Comparison of ENCODE assay signal across 13 cellular contexts in the genomic region with DNA sequence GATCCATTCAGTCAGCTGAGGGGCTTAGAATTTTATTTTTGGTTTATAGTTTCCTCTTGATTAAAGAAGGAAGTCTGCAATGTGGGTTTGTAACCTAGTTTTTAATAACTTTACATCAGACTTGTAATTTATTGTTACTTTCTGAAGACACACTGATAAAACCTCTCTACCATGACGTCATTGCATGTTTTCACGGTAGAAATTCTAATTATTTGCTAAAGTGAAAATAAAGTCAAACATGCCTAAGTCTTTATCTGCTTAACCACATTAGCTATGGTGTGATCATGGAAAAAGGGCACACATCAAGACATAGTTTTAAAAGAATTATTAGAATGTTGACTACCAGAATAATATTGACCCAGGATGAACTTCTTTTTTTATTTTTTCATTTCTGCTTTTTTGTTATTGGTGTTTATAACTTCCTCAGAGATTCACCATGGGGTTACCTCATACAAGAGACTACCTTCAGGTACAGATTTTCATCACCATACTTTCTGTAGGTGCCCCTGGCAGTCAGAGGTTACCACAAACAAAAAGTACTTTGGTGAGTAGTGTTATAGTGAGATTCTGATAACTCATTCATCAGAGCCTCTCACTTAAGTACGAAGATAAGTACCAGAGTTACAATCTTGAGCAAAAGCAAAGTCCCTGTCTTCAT. TPM values are rescaled to one million over a fixed set of nuclear protein-coding genes. Genes with fewer than 3 reads are reported as not detected.
A peak's percentile ranks its signal among the peaks of the same experiment; 100 is the strongest.
DNase-seq lines count a peak whose midpoint lies in the region; ATAC-seq, FAIRE-seq and TF ChIP-seq lines count a peak whose summit lies in the region.
"Had no signal": no experiment of that assay in that cellular context is flagged by ENCODE, and none has a peak within 500 bp of the region (broad histone marks: within the 10 kb centered on the region; RNA-seq: fewer than 3 reads in every experiment).

No MANE protein-coding gene starts in this region.

- POLR2A ChIA-PET in GM12878 (lab: Charles Lee) = no interaction called here

- SMC1A ChIA-PET in GM12878 (lab: Charles Lee; ENCODE audit: uncharacterized antibody, unreplicated experiment) = interaction anchor here (0.9 to 1.6 kb wide), 3 partner anchors 8 to 49 kb away, joined by 3 read pairs; partner anchors contain the start of gene KIF20B

- peak; percentile 45 for ATAC-seq in GM18499 (IDR thresholded peaks at IDR 0.05; ENCODE audit: insufficient read depth, unreplicated experiment)
- peak; percentile 41 for ATAC-seq in GM21423 (IDR thresholded peaks at IDR 0.05; ENCODE audit: unreplicated experiment)
- ATAC-seq in HG03159 (IDR thresholded peaks at IDR 0.05; ENCODE audit: unreplicated experiment) = peak; percentile 71
- peak; percentile 86 for ATAC-seq in GM12878
- ATAC-seq in HG03442 (IDR thresholded peaks at IDR 0.05; ENCODE audit: unreplicated experiment) = no peak
- ATAC-seq in GM21825 (IDR thresholded peaks at IDR 0.05; ENCODE audit: unreplicated experiment) = no peak
- ATAC-seq: activated CD8-positive, alpha-beta T cell treated with anti-CD3 and anti-CD28 coated beads, Interleukin-2, amount 10 ng/mL, durations not matched to agents 7 days and 5 days; upper lobe of right lung had no signal

- TF ChIP-seq RAD21 in GM12878 (IDR thresholded peaks at IDR 0.05; ENCODE audit: insufficient read depth, low read depth, low read length) = no peak

- H4K20me1 ChIP-seq in GM12878 (ENCODE audit: control insufficient read depth, insufficient read depth) = no peaks in the 10 kb centered on the region

- H3K9ac ChIP-seq in GM12878 (ENCODE audit: control insufficient read depth, insufficient read depth, low read length) (no peak overlapping the region), kidney (ENCODE audit: low read length in 2 of 2) (no peak overlapping the region)
- H3K9ac ChIP-seq: KMS-11 had no signal

- no TSS peak for BruUV-seq in GM12878 (replicated peaks; lab: Mats Ljungman, UMichigan)

- RAD21 ChIA-PET in GM12878 (lab: Charles Lee; ENCODE audit: unreplicated experiment) = interaction anchor here (0.6 to 2.3 kb wide), 2 partner anchors 46 to 49 kb away, joined by 3 to 7 read pairs; partner anchors contain the start of gene KIF20B

- in situ Hi-C loops in GM12878 (cut with MboI) = no loop called here

- no peak overlapping the region for H2AFZ ChIP-seq in GM12878 (ENCODE audit: control insufficient read depth, low read depth, low read length)

- peaks cover 23% of the 10 kb centered on the region for H3K4me1 ChIP-seq in GM12878 (ENCODE audit: control insufficient read depth, insufficient read depth, low read length)
- no peaks in the 10 kb centered on the region for H3K4me1 ChIP-seq in kidney (ENCODE audit: control insufficient read depth in 1 of 2, insufficient read depth in 1 of 2, low read depth in 1 of 2, low read length in 2 of 2)
- H3K4me1 ChIP-seq: upper lobe of right lung had no signal

- no peak for TF ChIP-seq CTCF in GM12878 (IDR thresholded peaks at IDR 0.05 in 2 of 3, conservative IDR thresholded peaks at IDR 0.05 in 1 of 3; ENCODE audit: control insufficient read depth in 2 of 3, extremely low read depth in 1 of 3, insufficient read depth in 1 of 3, low read depth in 3 of 3, low read length in 3 of 3)
- no peak for TF ChIP-seq CTCF in kidney (IDR thresholded peaks at IDR 0.05; ENCODE audit: borderline replicate concordance, extremely low read depth, insufficient read depth)

- H3K9me3 ChIP-seq in GM12878 (replicated peaks; ENCODE audit: control insufficient read depth, insufficient read depth, low read length) (peaks cover 10% of the 10 kb centered on the region; the same call in 2 of the 3 replicates), kidney (ENCODE audit: control insufficient read depth in 1 of 2, low read length in 2 of 2) (no peaks in the 10 kb centered on the region)
- H3K9me3 ChIP-seq: upper lobe of right lung had no signal

- no peak for DNase-seq in GM12878 (ENCODE audit: low read depth, low spot score)
- no peak for DNase-seq in kidney
- DNase-seq in HT-29 (ENCODE audit: low spot score) = no peak
- DNase-seq: activated CD8-positive, alpha-beta T cell treated with anti-CD3 and anti-CD28 coated beads, Interleukin-2, amount 10 ng/mL, durations not matched to agents 7 days and 5 days; CD4-positive, CD25-positive, alpha-beta regulatory T cell; upper lobe of right lung had no signal

- H3K27me3 ChIP-seq in GM12878 (replicated peaks in 1 of 2; ENCODE audit: control insufficient read depth in 2 of 2, insufficient read depth in 2 of 2, low read length in 1 of 2) = no peaks in the 10 kb centered on the region
- H3K27me3 ChIP-seq: upper lobe of right lung had no signal

- no peaks in the 10 kb centered on the region for H3K79me2 ChIP-seq in GM12878 (ENCODE audit: control insufficient read depth, insufficient read depth, low read length)

- no peak for TF ChIP-seq POLR2A in GM12878 (IDR thresholded peaks at IDR 0.05; ENCODE audit: low read depth, low read length)

- FAIRE-seq in GM12878 (lab: Jason Lieb, UNC) (no peak), kidney (lab: Jason Lieb, UNC) (no peak)

- peak in 1 of 2 experiments; percentile 65; a peak in 2 of 4 replicates for TF ChIP-seq EP300 in GM12878 (IDR thresholded peaks at IDR 0.05; ENCODE audit: borderline replicate concordance in 1 of 2, control insufficient read depth in 1 of 2, low read depth in 2 of 2, low read length in 2 of 2)

- H3K36me3 ChIP-seq in GM12878 (ENCODE audit: control insufficient read depth in 2 of 2, insufficient read depth in 2 of 2, low read length in 1 of 2) = no peaks in the 10 kb centered on the region
- H3K36me3 ChIP-seq in kidney (ENCODE audit: control insufficient read depth in 1 of 2, insufficient read depth in 2 of 2, low read length in 2 of 2) = no peaks in the 10 kb centered on the region
- H3K36me3 ChIP-seq: upper lobe of right lung had no signal

- H3K4me2 ChIP-seq in GM12878 (ENCODE audit: control insufficient read depth, insufficient read depth) = peak overlapping the region; percentile 61
- H3K4me2 ChIP-seq: KMS-11 had no signal

- CTCF ChIA-PET in GM12878 (lab: Yijun Ruan, JAX) = interaction anchor here (0.9 to 3.7 kb wide), 3 partner anchors 9 to 81 kb away, joined by 3 to 18 read pairs (median 6); partner anchors contain the start of gene KIF20B

- intact Hi-C loops in GM12878 (cut with micrococcal nuclease; ENCODE audit: unreplicated experiment) (loop anchor here (10.0 kb wide), 1 partner anchor 403 kb away; no protein-coding TSS in a partner anchor), kidney (cut with DNase I) (no loop called here)

- H3K4me3 ChIP-seq in GM12878 = no peak overlapping the region
- H3K4me3 ChIP-seq in kidney (ENCODE audit: low read length in 2 of 2) = no peak overlapping the region
- H3K4me3 ChIP-seq: upper lobe of right lung had no signal

- H3K27ac ChIP-seq in GM12878 (ENCODE audit: control insufficient read depth, insufficient read depth) (peak overlapping the region; percentile 7; the same call in 1 of the 2 replicates), kidney (ENCODE audit: low read depth in 2 of 2, low read length in 2 of 2) (no peak overlapping the region)
- H3K27ac ChIP-seq: epithelial cell of prostate, KMS-11, upper lobe of right lung had no signal

- 0% methylated on average over 3 of the region's 3 CpGs for WGBS in GM12878 (ENCODE audit: insufficient coverage, insufficient replicate concordance, low lambda C conversion rate, missing lambda C conversion rate)

TF ChIP-seq in GM12878, 131 proteins besides CTCF, POLR2A, EP300 and RAD21 (continues in another document):
- TF ChIP-seq ETV6 (conservative IDR thresholded peaks at IDR 0.05 in 1 of 2, IDR thresholded peaks at IDR 0.05 in 1 of 2; ENCODE audit: borderline replicate concordance in 1 of 2, low read depth in 1 of 2) = peak in 1 of 2 experiments; percentile 60; a peak in 1 of 4 replicates

RNA-seq across cellular contexts. Expression of gene PANK1, which starts 7.0 kb away (rescaled TPM):
- total RNA-seq in GM12878 (2013; cell fraction: nucleolus; rRNA removed) = 14.2 and 22.3 TPM in 2 replicates
- total RNA-seq in GM12878 (2014; rRNA removed) (5.1 and 8.0 TPM in 2 replicates), GM12878 (2014; rRNA removed; fragmentation: Illumina TruSeq; extraction: Trizol) (7.5 and 8.3 TPM in 2 replicates), GM12878 (2021) (6.3 and 9.6 TPM in 2 replicates), kidney (5.4 TPM)
- polyA plus RNA-seq in GM12878 (2011; ENCODE audit: low read depth) = 0.68 TPM
- polyA plus RNA-seq in GM12878 (2011; rRNA removed) (10.6 and 12.6 TPM in 2 replicates), GM12878 (2014; fragmentation: Illumina TruSeq; extraction: Trizol) (8.5 TPM in 2 replicates), GM12878 (2014; fragmentation: Nextera tagmentation; extraction: Ambion mirVana) (1 to 10 TPM; 1.9 to 2.4 TPM), GM12878 (2014; rRNA removed) (6.4 and 6.9 TPM in 2 replicates), GM12878 (2016; fragmentation: Nextera tagmentation; extraction: Ambion mirVana) (1 to 10 TPM; 3.6 to 3.7 TPM), kidney (ENCODE audit: insufficient read depth, low read depth, low replicate concordance) (31.3 TPM)
- 5.7 and 7.9 TPM in 2 replicates for polyA plus RNA-seq in GM12878 (2011; cell fraction: cytosol; rRNA removed)
- 4.9 and 5.7 TPM in 2 replicates for polyA plus RNA-seq in GM12878 (2011; cell fraction: nucleus; rRNA removed)
- 1.7 and 2.8 TPM in 2 replicates for polyA plus RNA-seq in GM12878 (2012)
- 15.0 and 16.0 TPM in 2 replicates for polyA minus RNA-seq in GM12878 (2011; rRNA and poly(A)+ RNA removed)
- 4.7 and 5.9 TPM in 2 replicates for polyA minus RNA-seq in GM12878 (2011; cell fraction: cytosol; rRNA and poly(A)+ RNA removed)
- polyA minus RNA-seq in GM12878 (2011; cell fraction: nucleus; rRNA and poly(A)+ RNA removed) = 8.3 and 14.9 TPM in 2 replicates
- total RNA-seq in HT-29 (2014; rRNA removed; shearing (Covaris generic)) = 9.1 and 13.4 TPM in 2 replicates

RNA-seq across cellular contexts. Expression of gene KIF20B, which starts 49.3 kb away (rescaled TPM):
- total RNA-seq in GM12878 (2013; cell fraction: nucleolus; rRNA removed) = 46.8 and 49.1 TPM in 2 replicates
- total RNA-seq in GM12878 (2014; rRNA removed) = 21.1 and 28.3 TPM in 2 replicates
- 52.4 and 52.8 TPM in 2 replicates for total RNA-seq in GM12878 (2014; rRNA removed; fragmentation: Illumina TruSeq; extraction: Trizol)
- 46.1 and 51.0 TPM in 2 replicates for total RNA-seq in GM12878 (2021)
- polyA plus RNA-seq in GM12878 (2011; ENCODE audit: low read depth) = 8.9 TPM
- 16.5 and 32.4 TPM in 2 replicates for polyA plus RNA-seq in GM12878 (2011; rRNA removed)
- 3.2 and 3.3 TPM in 2 replicates for polyA plus RNA-seq in GM12878 (2011; cell fraction: cytosol; rRNA removed)
- polyA plus RNA-seq in GM12878 (2011; cell fraction: nucleus; rRNA removed) = 11.1 and 13.2 TPM in 2 replicates
- polyA plus RNA-seq in GM12878 (2012) = 9.5 and 12.0 TPM in 2 replicates
- polyA plus RNA-seq in GM12878 (2014; fragmentation: Illumina TruSeq; extraction: Trizol) = 37.5 and 46.7 TPM in 2 replicates
- 10 to 100 TPM; 28.2 to 59.4 TPM for polyA plus RNA-seq in GM12878 (2014; fragmentation: Nextera tagmentation; extraction: Ambion mirVana)
- 11.2 and 15.6 TPM in 2 replicates for polyA plus RNA-seq in GM12878 (2014; rRNA removed)
- 10 to 100 TPM; 61.8 to 67.7 TPM for polyA plus RNA-seq in GM12878 (2016; fragmentation: Nextera tagmentation; extraction: Ambion mirVana)
- 26.1 and 32.1 TPM in 2 replicates for polyA minus RNA-seq in GM12878 (2011; rRNA and poly(A)+ RNA removed)
- polyA minus RNA-seq in GM12878 (2011; cell fraction: cytosol; rRNA and poly(A)+ RNA removed) = 5.8 and 6.1 TPM in 2 replicates
- polyA minus RNA-seq in GM12878 (2011; cell fraction: nucleus; rRNA and poly(A)+ RNA removed) = 10.0 and 12.6 TPM in 2 replicates
- 7.3 TPM for total RNA-seq in kidney
- polyA plus RNA-seq in kidney (ENCODE audit: insufficient read depth, low read depth, low replicate concordance) = 0.67 TPM
- total RNA-seq in HT-29 (2014; rRNA removed; shearing (Covaris generic)) = 8.8 and 9.8 TPM in 2 replicates

Comparison
In these comparisons a context has a peak if more than half of its experiments do, and no peak if none do; other contexts are left out.
1. ATAC-seq: peak in GM18499 (single experiment), GM21423 (single experiment), HG03159 (single experiment) and GM12878 (single experiment); none in HG03442 (single experiment) and GM21825 (single experiment).